17 cellular contexts compared by ENCODE assay signal in the genomic region with DNA sequence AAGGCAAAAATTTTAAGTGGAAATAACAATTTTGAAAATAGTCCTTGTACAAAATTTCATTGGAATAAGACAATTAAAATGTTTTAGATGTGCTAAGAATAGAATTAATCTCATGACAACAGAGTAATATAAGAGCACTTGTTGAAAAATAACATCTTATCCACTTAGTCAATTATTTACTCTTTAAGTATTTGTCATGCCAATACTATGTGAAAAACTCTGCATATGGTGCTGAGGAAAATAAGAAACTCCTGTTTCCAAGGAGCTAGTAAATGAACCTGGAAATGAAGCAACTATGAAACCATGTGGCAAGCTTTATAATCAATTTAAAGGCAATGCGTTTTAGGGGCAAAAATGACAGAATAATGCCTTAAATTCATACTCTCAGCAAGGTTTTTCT. TPM values are rescaled to one million over a fixed set of nuclear protein-coding genes. Genes with fewer than 3 reads are reported as not detected.
DNase-seq lines count a peak whose midpoint lies in the region; ATAC-seq lines count a peak whose summit lies in the region.
"Had no signal": no experiment of that assay in that cellular context is flagged by ENCODE, and none has a peak within 500 bp of the region (broad histone marks: within the 10 kb centered on the region; RNA-seq: fewer than 3 reads in every experiment).

No MANE protein-coding gene starts in this region.

- H2BK120ac ChIP-seq in mesenchymal stem cell (ENCODE audit: low read depth, low read length): no peak overlapping the region

- no peak overlapping the region for H3K14ac ChIP-seq in mesenchymal stem cell (ENCODE audit: low read length in 2 of 2)

- no peaks in the 10 kb centered on the region for H3K4me1 ChIP-seq in mesenchymal stem cell (ENCODE audit: control insufficient read depth, insufficient read depth, low read depth, low read length)
- H3K4me1 ChIP-seq: BLaER1, Caco-2 had no signal

- no peaks in the 10 kb centered on the region for H3K27me3 ChIP-seq in mesenchymal stem cell (ENCODE audit: control insufficient read depth in 1 of 2, insufficient read depth in 1 of 2, low read length in 2 of 2)
- H3K27me3 ChIP-seq: BLaER1 had no signal

- no peak overlapping the region for H3K18ac ChIP-seq in mesenchymal stem cell (ENCODE audit: low read depth in 1 of 2, low read length in 2 of 2)

- no peak overlapping the region for H2AK5ac ChIP-seq in mesenchymal stem cell (ENCODE audit: low read length, severe bottlenecking)

- H3K27ac ChIP-seq in mesenchymal stem cell (ENCODE audit: low read length, poor library complexity, severe bottlenecking): no peak overlapping the region
- H3K27ac ChIP-seq: 22Rv1, BLaER1, HL-60 had no signal

- ATAC-seq in GM19023 (IDR thresholded peaks at IDR 0.05; ENCODE audit: unreplicated experiment): no peak
- no peak for ATAC-seq in sciatic nerve
- ATAC-seq: K562 had no signal

- no peak overlapping the region for H4K8ac ChIP-seq in mesenchymal stem cell (ENCODE audit: low read length)

- intact Hi-C loops in sciatic nerve (cut with DNase I): no loop called here

- no peaks in the 10 kb centered on the region for H3K79me1 ChIP-seq in mesenchymal stem cell (replicated peaks; ENCODE audit: low read length, poor library complexity, severe bottlenecking)

- H2AFZ ChIP-seq in mesenchymal stem cell (ENCODE audit: low read depth, low read length): no peak overlapping the region

- H3K4me3 ChIP-seq in mesenchymal stem cell (ENCODE audit: insufficient read depth in 1 of 2, low read depth in 1 of 2, low read length in 2 of 2): no peak overlapping the region
- H3K4me3 ChIP-seq: BLaER1, K562 had no signal

- no peak overlapping the region for H3K23ac ChIP-seq in mesenchymal stem cell (ENCODE audit: low read length in 2 of 2)

- H2BK12ac ChIP-seq in mesenchymal stem cell (ENCODE audit: low read length in 2 of 2): no peak overlapping the region

- no peak overlapping the region for H3K4ac ChIP-seq in mesenchymal stem cell (ENCODE audit: low read depth in 1 of 2, low read length in 2 of 2)

- H3K9ac ChIP-seq in mesenchymal stem cell (ENCODE audit: low read length): no peak overlapping the region
- H3K9ac ChIP-seq: BLaER1 had no signal

- H2BK5ac ChIP-seq in mesenchymal stem cell (ENCODE audit: low read depth, low read length, poor library complexity, severe bottlenecking): no peak overlapping the region

- no CpG with 5 or more reads among the region's 1 CpG for WGBS in mesenchymal stem cell

- no peak overlapping the region for H2BK15ac ChIP-seq in mesenchymal stem cell (ENCODE audit: low read depth, poor library complexity, severe bottlenecking)

- H4K91ac ChIP-seq in mesenchymal stem cell (ENCODE audit: low read length): no peak overlapping the region

- peak; percentile 5 for DNase-seq in DMS53 (lab: John Stamatoyannopoulos, UW)
- no peak for DNase-seq in DMS53 treated with DMSO at 0.1 percent for 48 hours (lab: John Stamatoyannopoulos, UW; ENCODE audit: unreplicated experiment)
- DNase-seq in glomerular visceral epithelial cell (ENCODE audit: extremely low spot score): peak; percentile 25
- peak; percentile 14 for DNase-seq in mesenchymal stem cell
- DNase-seq in T1000 (lab: John Stamatoyannopoulos, UW): no peak
- DNase-seq in sciatic nerve (ENCODE audit: low spot score): no peak
- DNase-seq in NCI-H1930 (lab: John Stamatoyannopoulos, UW): no peak
- DNase-seq: AML-193; Caco-2; CD8-positive, alpha-beta memory T cell had no signal

- H3K9me3 ChIP-seq in mesenchymal stem cell (ENCODE audit: control insufficient read depth, low read length): no peaks in the 10 kb centered on the region
- H3K9me3 ChIP-seq: Caco-2 had no signal

- no peaks in the 10 kb centered on the region for H3K36me3 ChIP-seq in mesenchymal stem cell (ENCODE audit: control insufficient read depth in 1 of 2, insufficient read depth in 2 of 2, low read depth in 1 of 2, low read length in 2 of 2)
- H3K36me3 ChIP-seq: BLaER1 had no signal

- no peak overlapping the region for H3K4me2 ChIP-seq in mesenchymal stem cell (ENCODE audit: low read length, poor library complexity, severe bottlenecking)
- H3K4me2 ChIP-seq: BLaER1 had no signal

RNA-seq across cellular contexts. Expression of gene HCRTR2, which starts 42.7 kb away (rescaled TPM):
- not detected for polyA plus RNA-seq in mesenchymal stem cell (2013, experiment 1 of 2)
- polyA plus RNA-seq in mesenchymal stem cell (2013, experiment 2 of 2): 0.05 TPM
- not detected for total RNA-seq in sciatic nerve
- total RNA-seq: A673; CD8-positive, alpha-beta memory T cell; Daoy; K562 had no signal
- polyA plus RNA-seq: CD8-positive, alpha-beta memory T cell; K562 had no signal

Comparison
In these comparisons a context has a peak if more than half of its experiments do, and no peak if none do; other contexts are left out.
1. DNase-seq: peak in DMS53 (single experiment), glomerular visceral epithelial cell (single experiment) and mesenchymal stem cell (single experiment); none in DMS53 treated with DMSO at 0.1 percent for 48 hours (single experiment), T1000 (single experiment), sciatic nerve (single experiment) and NCI-H1930 (0 of 2).